Comparison of ENCODE assay signal across 1 cellular context in the genomic region with DNA sequence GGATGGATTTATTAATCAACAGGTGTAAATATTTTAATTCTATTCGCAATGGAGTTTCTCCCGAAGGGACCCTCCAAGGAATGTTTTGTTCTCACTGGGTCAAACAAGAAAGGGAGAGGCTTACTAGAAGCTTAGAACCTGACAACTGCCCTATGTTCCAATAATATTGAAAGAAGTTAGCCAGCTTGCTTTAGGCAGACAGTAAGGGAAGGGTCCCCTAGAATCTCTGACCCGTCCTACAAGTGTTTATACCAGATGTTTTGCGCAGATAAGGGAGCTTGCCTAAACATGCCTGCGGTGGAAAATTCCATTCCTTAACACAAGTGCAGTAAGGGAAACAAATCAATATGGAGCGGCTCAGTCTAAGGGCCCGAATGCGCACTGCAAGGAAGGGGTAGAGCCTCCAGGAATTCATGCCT.
TF ChIP-seq lines count a peak whose summit lies in the region.

No MANE protein-coding gene starts in this region.

TF ChIP-seq in K562, 482 proteins besides CTCF, POLR2A, EP300 and RAD21 (continued from another document):
- TF ChIP-seq, protein P1, sequence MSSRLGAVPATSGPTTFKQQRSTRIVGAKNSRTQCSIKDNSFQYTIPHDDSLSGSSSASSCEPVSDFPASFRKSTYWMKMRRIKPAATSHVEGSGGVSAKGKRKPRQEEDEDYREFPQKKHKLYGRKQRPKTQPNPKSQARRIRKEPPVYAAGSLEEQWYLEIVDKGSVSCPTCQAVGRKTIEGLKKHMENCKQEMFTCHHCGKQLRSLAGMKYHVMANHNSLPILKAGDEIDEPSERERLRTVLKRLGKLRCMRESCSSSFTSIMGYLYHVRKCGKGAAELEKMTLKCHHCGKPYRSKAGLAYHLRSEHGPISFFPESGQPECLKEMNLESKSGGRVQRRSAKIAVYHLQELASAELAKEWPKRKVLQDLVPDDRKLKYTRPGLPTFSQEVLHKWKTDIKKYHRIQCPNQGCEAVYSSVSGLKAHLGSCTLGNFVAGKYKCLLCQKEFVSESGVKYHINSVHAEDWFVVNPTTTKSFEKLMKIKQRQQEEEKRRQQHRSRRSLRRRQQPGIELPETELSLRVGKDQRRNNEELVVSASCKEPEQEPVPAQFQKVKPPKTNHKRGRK (tag; IDR thresholded peaks at IDR 0.05) = no peak
- TF ChIP-seq NR1H2 (CRISPR knock-in tag; IDR thresholded peaks at IDR 0.05) (no peak), FIP1L1 (IDR thresholded peaks at IDR 0.05; ENCODE audit: low read depth, low read length, poor library complexity, severe bottlenecking) (no peak), LARP7 (IDR thresholded peaks at IDR 0.05) (no peak), RCOR1 (IDR thresholded peaks at IDR 0.05; ENCODE audit: borderline replicate concordance in 1 of 2, low read depth in 2 of 2, low read length in 2 of 2) (peak in 1 of 2 experiments; percentile 16; a peak in 1 of 4 replicates), RBM25 (IDR thresholded peaks at IDR 0.05; ENCODE audit: low read depth, low read length, severe bottlenecking) (no peak), ZNF589 (CRISPR knock-in tag; IDR thresholded peaks at IDR 0.05; ENCODE audit: low read depth) (peak; percentile 84; the same call in 1 of the 2 replicates), MTF1 (CRISPR knock-in tag; IDR thresholded peaks at IDR 0.05; ENCODE audit: borderline replicate concordance) (no peak), SMAD2 (IDR thresholded peaks at IDR 0.05; ENCODE audit: low read depth, low read length) (no peak), CREBBP (IDR thresholded peaks at IDR 0.05; ENCODE audit: low read depth, low read length) (no peak), U2AF2 (optimal IDR thresholded peaks at IDR 0.05; ENCODE audit: low read depth, low read length) (no peak), ZNF316 (IDR thresholded peaks at IDR 0.05) (no peak), U2AF1 (optimal IDR thresholded peaks at IDR 0.05; ENCODE audit: low read depth, low read length) (no peak), CEBPG (CRISPR knock-in tag; IDR thresholded peaks at IDR 0.05) (no peak), CEBPG (tag; conservative IDR thresholded peaks at IDR 0.05 in 1 of 2, IDR thresholded peaks at IDR 0.05 in 1 of 2) (no peak)
- TF ChIP-seq, protein P2, sequence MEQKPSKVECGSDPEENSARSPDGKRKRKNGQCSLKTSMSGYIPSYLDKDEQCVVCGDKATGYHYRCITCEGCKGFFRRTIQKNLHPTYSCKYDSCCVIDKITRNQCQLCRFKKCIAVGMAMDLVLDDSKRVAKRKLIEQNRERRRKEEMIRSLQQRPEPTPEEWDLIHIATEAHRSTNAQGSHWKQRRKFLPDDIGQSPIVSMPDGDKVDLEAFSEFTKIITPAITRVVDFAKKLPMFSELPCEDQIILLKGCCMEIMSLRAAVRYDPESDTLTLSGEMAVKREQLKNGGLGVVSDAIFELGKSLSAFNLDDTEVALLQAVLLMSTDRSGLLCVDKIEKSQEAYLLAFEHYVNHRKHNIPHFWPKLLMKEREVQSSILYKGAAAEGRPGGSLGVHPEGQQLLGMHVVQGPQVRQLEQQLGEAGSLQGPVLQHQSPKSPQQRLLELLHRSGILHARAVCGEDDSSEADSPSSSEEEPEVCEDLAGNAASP (IDR thresholded peaks at IDR 0.05) = no peak
- TF ChIP-seq, protein P3, sequence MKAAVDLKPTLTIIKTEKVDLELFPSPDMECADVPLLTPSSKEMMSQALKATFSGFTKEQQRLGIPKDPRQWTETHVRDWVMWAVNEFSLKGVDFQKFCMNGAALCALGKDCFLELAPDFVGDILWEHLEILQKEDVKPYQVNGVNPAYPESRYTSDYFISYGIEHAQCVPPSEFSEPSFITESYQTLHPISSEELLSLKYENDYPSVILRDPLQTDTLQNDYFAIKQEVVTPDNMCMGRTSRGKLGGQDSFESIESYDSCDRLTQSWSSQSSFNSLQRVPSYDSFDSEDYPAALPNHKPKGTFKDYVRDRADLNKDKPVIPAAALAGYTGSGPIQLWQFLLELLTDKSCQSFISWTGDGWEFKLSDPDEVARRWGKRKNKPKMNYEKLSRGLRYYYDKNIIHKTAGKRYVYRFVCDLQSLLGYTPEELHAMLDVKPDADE (conservative IDR thresholded peaks at IDR 0.05; ENCODE audit: control insufficient read depth, low read depth, low read length) = no peak
- TF ChIP-seq, protein P4, sequence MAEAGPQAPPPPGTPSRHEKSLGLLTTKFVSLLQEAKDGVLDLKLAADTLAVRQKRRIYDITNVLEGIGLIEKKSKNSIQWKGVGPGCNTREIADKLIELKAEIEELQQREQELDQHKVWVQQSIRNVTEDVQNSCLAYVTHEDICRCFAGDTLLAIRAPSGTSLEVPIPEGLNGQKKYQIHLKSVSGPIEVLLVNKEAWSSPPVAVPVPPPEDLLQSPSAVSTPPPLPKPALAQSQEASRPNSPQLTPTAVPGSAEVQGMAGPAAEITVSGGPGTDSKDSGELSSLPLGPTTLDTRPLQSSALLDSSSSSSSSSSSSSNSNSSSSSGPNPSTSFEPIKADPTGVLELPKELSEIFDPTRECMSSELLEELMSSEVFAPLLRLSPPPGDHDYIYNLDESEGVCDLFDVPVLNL (CRISPR knock-in tag; IDR thresholded peaks at IDR 0.05; ENCODE audit: low read depth) = no peak
- TF ChIP-seq, protein P5, sequence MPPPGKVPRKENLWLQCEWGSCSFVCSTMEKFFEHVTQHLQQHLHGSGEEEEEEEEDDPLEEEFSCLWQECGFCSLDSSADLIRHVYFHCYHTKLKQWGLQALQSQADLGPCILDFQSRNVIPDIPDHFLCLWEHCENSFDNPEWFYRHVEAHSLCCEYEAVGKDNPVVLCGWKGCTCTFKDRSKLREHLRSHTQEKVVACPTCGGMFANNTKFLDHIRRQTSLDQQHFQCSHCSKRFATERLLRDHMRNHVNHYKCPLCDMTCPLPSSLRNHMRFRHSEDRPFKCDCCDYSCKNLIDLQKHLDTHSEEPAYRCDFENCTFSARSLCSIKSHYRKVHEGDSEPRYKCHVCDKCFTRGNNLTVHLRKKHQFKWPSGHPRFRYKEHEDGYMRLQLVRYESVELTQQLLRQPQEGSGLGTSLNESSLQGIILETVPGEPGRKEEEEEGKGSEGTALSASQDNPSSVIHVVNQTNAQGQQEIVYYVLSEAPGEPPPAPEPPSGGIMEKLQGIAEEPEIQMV (tag; conservative IDR thresholded peaks at IDR 0.05; ENCODE audit: low read depth) = no peak
- TF ChIP-seq, protein P6, sequence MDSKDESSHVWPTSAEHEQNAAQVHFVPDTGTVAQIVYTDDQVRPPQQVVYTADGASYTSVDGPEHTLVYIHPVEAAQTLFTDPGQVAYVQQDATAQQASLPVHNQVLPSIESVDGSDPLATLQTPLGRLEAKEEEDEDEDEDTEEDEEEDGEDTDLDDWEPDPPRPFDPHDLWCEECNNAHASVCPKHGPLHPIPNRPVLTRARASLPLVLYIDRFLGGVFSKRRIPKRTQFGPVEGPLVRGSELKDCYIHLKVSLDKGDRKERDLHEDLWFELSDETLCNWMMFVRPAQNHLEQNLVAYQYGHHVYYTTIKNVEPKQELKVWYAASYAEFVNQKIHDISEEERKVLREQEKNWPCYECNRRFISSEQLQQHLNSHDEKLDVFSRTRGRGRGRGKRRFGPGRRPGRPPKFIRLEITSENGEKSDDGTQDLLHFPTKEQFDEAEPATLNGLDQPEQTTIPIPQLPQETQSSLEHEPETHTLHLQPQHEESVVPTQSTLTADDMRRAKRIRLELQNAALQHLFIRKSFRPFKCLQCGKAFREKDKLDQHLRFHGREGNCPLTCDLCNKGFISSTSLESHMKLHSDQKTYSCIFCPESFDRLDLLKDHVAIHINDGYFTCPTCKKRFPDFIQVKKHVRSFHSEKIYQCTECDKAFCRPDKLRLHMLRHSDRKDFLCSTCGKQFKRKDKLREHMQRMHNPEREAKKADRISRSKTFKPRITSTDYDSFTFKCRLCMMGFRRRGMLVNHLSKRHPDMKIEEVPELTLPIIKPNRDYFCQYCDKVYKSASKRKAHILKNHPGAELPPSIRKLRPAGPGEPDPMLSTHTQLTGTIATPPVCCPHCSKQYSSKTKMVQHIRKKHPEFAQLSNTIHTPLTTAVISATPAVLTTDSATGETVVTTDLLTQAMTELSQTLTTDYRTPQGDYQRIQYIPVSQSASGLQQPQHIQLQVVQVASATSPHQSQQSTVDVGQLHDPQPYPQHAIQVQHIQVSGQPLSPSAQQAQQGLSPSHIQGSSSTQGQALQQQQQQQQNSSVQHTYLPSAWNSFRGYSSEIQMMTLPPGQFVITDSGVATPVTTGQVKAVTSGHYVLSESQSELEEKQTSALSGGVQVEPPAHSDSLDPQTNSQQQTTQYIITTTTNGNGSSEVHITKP (IDR thresholded peaks at IDR 0.05; ENCODE audit: partially characterized antibody) = peak; percentile 90
- TF ChIP-seq, protein P7, sequence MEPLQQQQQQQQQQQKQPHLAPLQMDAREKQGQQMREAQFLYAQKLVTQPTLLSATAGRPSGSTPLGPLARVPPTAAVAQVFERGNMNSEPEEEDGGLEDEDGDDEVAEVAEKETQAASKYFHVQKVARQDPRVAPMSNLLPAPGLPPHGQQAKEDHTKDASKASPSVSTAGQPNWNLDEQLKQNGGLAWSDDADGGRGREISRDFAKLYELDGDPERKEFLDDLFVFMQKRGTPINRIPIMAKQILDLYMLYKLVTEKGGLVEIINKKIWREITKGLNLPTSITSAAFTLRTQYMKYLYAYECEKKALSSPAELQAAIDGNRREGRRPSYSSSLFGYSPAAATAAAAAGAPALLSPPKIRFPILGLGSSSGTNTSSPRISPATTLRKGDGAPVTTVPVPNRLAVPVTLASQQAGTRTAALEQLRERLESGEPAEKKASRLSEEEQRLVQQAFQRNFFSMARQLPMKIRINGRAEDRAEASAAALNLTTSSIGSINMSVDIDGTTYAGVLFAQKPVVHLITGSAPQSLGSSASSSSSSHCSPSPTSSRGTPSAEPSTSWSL (CRISPR knock-in tag; IDR thresholded peaks at IDR 0.05; ENCODE audit: borderline replicate concordance) = no peak
